In genomic region chr1:200488375-200489165, GRCh38 we compare ENCODE assay signal across 8 cellular contexts.
DNase-seq lines count a peak whose midpoint lies in the region; ATAC-seq and TF ChIP-seq lines count a peak whose summit lies in the region.

No MANE protein-coding gene starts in this region.

- H3K9me3 ChIP-seq in A673 (ENCODE audit: low read depth, low read length, poor library complexity, severe bottlenecking) = no peaks in the 10 kb centered on the region

- DNase-seq in A673 (ENCODE audit: low spot score) = peak; percentile 82
- peak; percentile 76 for DNase-seq in GM12865 (ENCODE audit: low read depth)
- DNase-seq in NCI-H446 treated with DMSO at 0.1 percent for 48 hours (lab: John Stamatoyannopoulos, UW) = peak; percentile 19
- DNase-seq in activated CD4-positive, alpha-beta T cell treated with anti-CD3 and anti-CD28 coated beads, Interleukin-2, amount 50 U/mL, for 1 hour = peak; percentile 35
- peak; percentile 74 for DNase-seq in myocyte (ENCODE audit: low read depth)
- peak; percentile 55 for DNase-seq in ureter (ENCODE audit: low spot score)

- H3K4me3 ChIP-seq in A673 (ENCODE audit: low read depth, low read length, poor library complexity, severe bottlenecking) = no peak overlapping the region
- H3K4me3 ChIP-seq in GM12865 (ENCODE audit: low read depth, low read length) = no peak overlapping the region

- POLR2A ChIA-PET in A673 (lab: Charles Lee; ENCODE audit: low non-redundant PET) = no interaction called here

- no peaks in the 10 kb centered on the region for H3K4me1 ChIP-seq in A673 (ENCODE audit: insufficient read depth, low read length, poor library complexity, severe bottlenecking)

- TF ChIP-seq CTCF in A673 (conservative IDR thresholded peaks at IDR 0.05; ENCODE audit: low read depth, low read length) (peak; percentile 87), GM12865 (IDR thresholded peaks at IDR 0.05; ENCODE audit: insufficient read depth, low read depth, low read length, missing control alignments) (peak; percentile 74)

- BruUV-seq in A673 (replicated peaks; lab: Mats Ljungman, UMichigan) = no TSS peak

- ATAC-seq in HG03159 (IDR thresholded peaks at IDR 0.05; ENCODE audit: unreplicated experiment) (peak; percentile 52), esophagus mucosa (peak; percentile 80)

- H3K27ac ChIP-seq in A673 (ENCODE audit: low read depth, low read length, poor library complexity, severe bottlenecking) = no peak overlapping the region

- no peaks in the 10 kb centered on the region for H3K27me3 ChIP-seq in A673 (replicated peaks; ENCODE audit: insufficient read depth, low read depth, low read length, poor library complexity)

- CTCF ChIA-PET in A673 (lab: Charles Lee) = interaction anchor here (1.0 to 1.6 kb wide), 2 partner anchors 208 to 804 kb away, joined by 3 to 6 read pairs; no protein-coding TSS in a partner anchor

- no peaks in the 10 kb centered on the region for H3K36me3 ChIP-seq in A673 (ENCODE audit: insufficient read depth, low read length, poor library complexity, severe bottlenecking)

- intact Hi-C loops in A673 (cut with micrococcal nuclease; ENCODE audit: unreplicated experiment) = loop anchor here (1.0 to 10.0 kb wide), 5 partner anchors 144 to 924 kb away; no protein-coding TSS in a partner anchor

Comparison
In these comparisons a context has a peak if more than half of its experiments do, and no peak if none do; other contexts are left out.
1. DNase-seq: peak in every context shown above with its lines; median percentile 82 in A673; 76 in GM12865; 74 in myocyte; 55 in ureter; 35 in activated CD4-positive, alpha-beta T cell treated with anti-CD3 and anti-CD28 coated beads, Interleukin-2, amount 50 U/mL, for 1 hour; 19 in NCI-H446 treated with DMSO at 0.1 percent for 48 hours.